ENCODE assay signal across 10 cellular contexts in the genomic region with DNA sequence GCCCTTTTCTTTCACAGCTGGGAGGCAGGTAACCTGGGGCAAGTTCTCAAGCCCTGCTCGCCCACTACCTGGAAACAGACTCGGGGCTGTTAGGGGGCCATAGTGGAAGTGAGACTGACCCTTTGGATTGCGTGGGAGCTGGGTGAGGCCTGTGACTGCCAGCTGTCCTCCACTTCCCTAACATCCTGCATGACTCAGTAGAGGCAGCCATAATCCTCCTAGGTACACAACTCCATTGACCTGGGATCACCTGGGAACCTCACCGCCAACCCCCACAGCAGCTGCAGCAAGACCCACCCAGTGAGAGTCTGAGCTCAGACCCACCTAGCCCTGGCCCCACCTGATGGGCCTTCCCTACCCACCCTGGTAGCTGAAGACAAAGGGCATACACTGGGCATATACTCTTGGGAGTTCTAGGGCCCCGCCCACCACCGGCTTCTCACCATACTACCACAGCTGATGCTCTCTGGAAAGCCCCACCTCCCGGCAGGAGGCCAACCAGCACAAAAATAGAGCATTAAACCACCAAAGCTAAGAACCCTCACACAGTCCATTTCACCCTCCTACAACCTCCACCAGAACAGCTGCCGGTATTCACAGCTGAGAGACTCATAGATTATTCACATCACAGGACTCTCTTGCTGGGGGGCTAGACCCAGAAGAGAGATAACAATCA.
A peak's percentile ranks its signal among the peaks of the same experiment; 100 is the strongest.
DNase-seq lines count a peak whose midpoint lies in the region; ATAC-seq and TF ChIP-seq lines count a peak whose summit lies in the region.
"Had no signal": no experiment of that assay in that cellular context is flagged by ENCODE, and none has a peak within 500 bp of the region (broad histone marks: within the 10 kb centered on the region; RNA-seq: fewer than 3 reads in every experiment).

No MANE protein-coding gene starts in this region.

- H3K27me3 ChIP-seq in H9 (ENCODE audit: insufficient read depth, low read length): no peaks in the 10 kb centered on the region

- no peaks in the 10 kb centered on the region; a peak in 1 of 7 replicates for H3K36me3 Mint-ChIP-seq in H9 (ENCODE audit: insufficient read depth in 1 of 3, low read depth in 3 of 3)

- H3K9me3 ChIP-seq in H9 (ENCODE audit: control insufficient read depth, low read depth, low read length): no peaks in the 10 kb centered on the region

- no peak overlapping the region for H2BK5ac ChIP-seq in H9 (ENCODE audit: insufficient read length, low read length)

- H3K4me1 Mint-ChIP-seq in H9: peaks cover 5 to 8% of the 10 kb centered on the region in 2 experiments

- peak; percentile 77 for ATAC-seq in GM18868 (IDR thresholded peaks at IDR 0.05; ENCODE audit: unreplicated experiment)
- ATAC-seq: Panc1 had no signal

- DNase-seq in H9: no peak
- DNase-seq in HT-29 (ENCODE audit: low spot score): peak; percentile 6
- peak; percentile 96 for DNase-seq in myocyte (ENCODE audit: low read depth)
- DNase-seq in OCI-M2 (lab: John Stamatoyannopoulos, UW; ENCODE audit: unreplicated experiment): no peak
- no peak for DNase-seq in mesenteric fat pad (ENCODE audit: low spot score)
- no peak for DNase-seq in NCI-H82 (lab: John Stamatoyannopoulos, UW)
- DNase-seq in stimulated activated CD4-positive, alpha-beta T cell treated with anti-CD3 and anti-CD28 coated beads, Interleukin-4, amount 100 ng/mL, for 24 hours: no peak

- H2AK5ac ChIP-seq in H9 (ENCODE audit: insufficient read length, low read length): no peak overlapping the region

- H3K9me3 Mint-ChIP-seq in H9: peaks cover 0 to 7% of the 10 kb centered on the region in 2 experiments; a peak in 2 of 5 replicates

- no peak overlapping the region for H3K9ac ChIP-seq in H9 (ENCODE audit: extremely low read depth, insufficient read length, low read length)

- no peaks in the 10 kb centered on the region for H3K23me2 ChIP-seq in H9 (ENCODE audit: insufficient read length, low read depth, low read length, poor library complexity, severe bottlenecking)

- H3K4me1 ChIP-seq in H9 (ENCODE audit: insufficient read depth, low read length): no peaks in the 10 kb centered on the region

- no peak overlapping the region for H2AFZ ChIP-seq in H9 (ENCODE audit: low read length)

- H4K8ac ChIP-seq in H9 (replicated peaks; ENCODE audit: insufficient read length, low read depth, low read length): no peak overlapping the region

- no peak overlapping the region for H3T11ph ChIP-seq in H9 (ENCODE audit: low read length)

- H3K14ac ChIP-seq in H9 (ENCODE audit: insufficient read depth, low read length): no peak overlapping the region

- no peak overlapping the region for H2BK15ac ChIP-seq in H9 (ENCODE audit: low read depth, low read length)

- TF ChIP-seq CTCF in H9 (conservative IDR thresholded peaks at IDR 0.05): no peak

- H4K20me1 ChIP-seq in H9 (ENCODE audit: control insufficient read depth, insufficient read depth, insufficient read length): peaks cover 2% of the 10 kb centered on the region

- WGBS in H9 (ENCODE audit: extremely low coverage, insufficient read length, low lambda C conversion rate): no CpG with 5 or more reads among the region's 8 CpGs

- no peak overlapping the region for H3K4me3 Mint-ChIP-seq in H9

- H2BK12ac ChIP-seq in H9 (ENCODE audit: insufficient read length, low read depth, low read length): no peak overlapping the region

- no peak overlapping the region for H3K4ac ChIP-seq in H9 (ENCODE audit: low read depth, low read length)

- no peak overlapping the region for H4K5ac ChIP-seq in H9 (ENCODE audit: insufficient read length, low read depth, low read length)

- no peaks in the 10 kb centered on the region for H3K79me2 ChIP-seq in H9 (ENCODE audit: insufficient read depth, low read length)

- H2BK20ac ChIP-seq in H9 (ENCODE audit: low read depth, low read length, poor library complexity, severe bottlenecking): no peak overlapping the region

- no peak overlapping the region for H3K4me2 ChIP-seq in H9 (ENCODE audit: insufficient read depth, insufficient read length, low read length)

- H4K91ac ChIP-seq in H9 (ENCODE audit: insufficient read length, low read depth, low read length): no peak overlapping the region

- no peak overlapping the region for H2BK120ac ChIP-seq in H9 (ENCODE audit: low read depth, low read length, poor library complexity, severe bottlenecking)

- H3K23ac ChIP-seq in H9 (ENCODE audit: insufficient read length, low read depth, low read length): no peak overlapping the region

- no peak overlapping the region for H3K27ac Mint-ChIP-seq in H9

- H3K18ac ChIP-seq in H9 (ENCODE audit: insufficient read length, low read depth, low read length): peak overlapping the region; percentile 70

- no peak overlapping the region for H3K56ac ChIP-seq in H9 (ENCODE audit: insufficient read length, low read depth, low read length)

- peaks cover 3% of the 10 kb centered on the region for H3K27me3 Mint-ChIP-seq in H9 (ENCODE audit: low read depth)

- no peaks in the 10 kb centered on the region for H3K79me1 ChIP-seq in H9 (ENCODE audit: insufficient read depth, low read depth, low read length, poor library complexity, severe bottlenecking)

- no peak overlapping the region for H3K27ac ChIP-seq in H9 (ENCODE audit: insufficient read length, low read depth, low read length)
- H3K27ac ChIP-seq: skin epidermis had no signal

Comparison
In these comparisons a context has a peak if more than half of its experiments do, and no peak if none do; other contexts are left out.
1. DNase-seq: peak in HT-29 (single experiment) and myocyte (single experiment); none in H9 (single experiment), OCI-M2 (single experiment), mesenteric fat pad (single experiment), NCI-H82 (single experiment) and stimulated activated CD4-positive, alpha-beta T cell treated with anti-CD3 and anti-CD28 coated beads, Interleukin-4, amount 100 ng/mL, for 24 hours (single experiment).